9 cellular contexts compared by ENCODE assay signal in the genomic region with DNA sequence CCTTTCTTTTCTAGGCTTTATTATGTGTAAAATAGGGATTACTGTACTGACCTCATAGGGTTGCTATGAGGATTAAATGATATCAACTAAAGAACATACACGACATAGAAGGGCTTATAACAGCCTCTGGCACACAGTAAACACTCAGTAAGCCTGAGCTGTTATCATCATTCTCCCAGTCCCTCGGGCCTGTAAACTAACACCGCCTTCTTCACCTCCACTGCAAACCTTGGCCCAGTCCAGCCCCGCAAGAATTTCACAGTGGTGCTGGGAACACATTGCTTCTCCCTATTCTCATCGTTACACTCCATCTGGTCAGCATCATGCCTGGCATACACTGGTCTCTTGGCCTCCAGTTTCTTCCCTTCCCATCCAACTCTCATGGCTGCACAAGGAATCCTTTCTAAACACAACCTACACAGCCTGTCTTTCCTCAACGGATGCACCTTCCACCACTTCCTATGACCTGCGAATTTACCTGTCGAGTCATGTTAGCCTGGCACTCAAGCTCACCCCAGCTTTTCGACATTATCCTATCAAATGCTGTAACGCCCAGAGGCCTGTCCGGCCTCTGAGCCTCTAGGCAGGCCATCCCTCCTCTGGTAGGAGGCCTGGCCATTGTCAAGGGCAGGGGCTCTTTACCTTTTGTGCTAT.
DNase-seq lines count a peak whose midpoint lies in the region; ATAC-seq, FAIRE-seq and TF ChIP-seq lines count a peak whose summit lies in the region.
"Had no signal": no experiment of that assay in that cellular context is flagged by ENCODE, and none has a peak within 500 bp of the region (broad histone marks: within the 10 kb centered on the region; RNA-seq: fewer than 3 reads in every experiment).

No MANE protein-coding gene starts in this region.

- H3K4me1 Mint-ChIP-seq in H9 (peaks cover 5 to 11% of the 10 kb centered on the region in 2 experiments; a peak in 1 of 4 replicates), mesothelial cell of epicardium (peaks cover 35% of the 10 kb centered on the region)

- no peak overlapping the region; the same call in 1 of the 2 replicates for H3K14ac ChIP-seq in H9 (ENCODE audit: insufficient read depth, low read length)

- H4K91ac ChIP-seq in H9 (ENCODE audit: insufficient read length, low read depth, low read length) = no peak overlapping the region

- no peak overlapping the region for H2BK15ac ChIP-seq in H9 (ENCODE audit: low read depth, low read length)

- no peak overlapping the region for H2AFZ ChIP-seq in H9 (ENCODE audit: low read length)

- no peak overlapping the region for H4K5ac ChIP-seq in H9 (ENCODE audit: insufficient read length, low read depth, low read length)

- H3K4me2 ChIP-seq in H9 (ENCODE audit: insufficient read depth, insufficient read length, low read length) = no peak overlapping the region

- H3K23ac ChIP-seq in H9 (ENCODE audit: insufficient read length, low read depth, low read length) = no peak overlapping the region

- no peaks in the 10 kb centered on the region for H3K27me3 Mint-ChIP-seq in H9 (ENCODE audit: low read depth)
- H3K27me3 Mint-ChIP-seq in mesothelial cell of epicardium (ENCODE audit: low read depth) = no peaks in the 10 kb centered on the region

- H2BK20ac ChIP-seq in H9 (ENCODE audit: low read depth, low read length, poor library complexity, severe bottlenecking) = no peak overlapping the region

- H3K9me3 ChIP-seq in H9 (ENCODE audit: control insufficient read depth, low read depth, low read length) (no peaks in the 10 kb centered on the region), prostate gland (no peaks in the 10 kb centered on the region)

- H3K4me3 ChIP-seq in bronchial epithelial cell (ENCODE audit: low read depth, low read length) (no peak overlapping the region), prostate gland (no peak overlapping the region)

- no peak overlapping the region for H3T11ph ChIP-seq in H9 (ENCODE audit: low read length)

- WGBS in H9 (ENCODE audit: extremely low coverage, insufficient read length, low lambda C conversion rate) = no CpG with 5 or more reads among the region's 11 CpGs
- 68% methylated on average over 11 of the region's 11 CpGs for WGBS in prostate gland

- no peak overlapping the region for H2BK5ac ChIP-seq in H9 (ENCODE audit: insufficient read length, low read length)

- H2AK5ac ChIP-seq in H9 (ENCODE audit: insufficient read length, low read length) = no peak overlapping the region

- no peaks in the 10 kb centered on the region; a peak in 1 of 5 replicates for H3K9me3 Mint-ChIP-seq in H9
- no peaks in the 10 kb centered on the region for H3K9me3 Mint-ChIP-seq in mesothelial cell of epicardium

- intact Hi-C loops in prostate gland (cut with DNase I) = no loop called here

- TF ChIP-seq CTCF in H9 (conservative IDR thresholded peaks at IDR 0.05) (no peak), bronchial epithelial cell (IDR thresholded peaks at IDR 0.05; ENCODE audit: insufficient read depth, low read length, severe bottlenecking) (no peak), mesothelial cell of epicardium (IDR thresholded peaks at IDR 0.05; ENCODE audit: unreplicated experiment) (no peak), prostate gland (IDR thresholded peaks at IDR 0.05) (no peak)

- DNase-seq in AG08395 (ENCODE audit: low spot score) = peak; percentile 41
- DNase-seq in H9 = no peak
- DNase-seq in bronchial epithelial cell (ENCODE audit: low read depth) = peak; percentile 39
- DNase-seq in mesothelial cell of epicardium (ENCODE audit: low spot score in 2 of 2, unreplicated experiment in 2 of 2) = no peak
- no peak for DNase-seq in prostate gland (ENCODE audit: low spot score)
- DNase-seq in ureter (ENCODE audit: low spot score) = no peak
- DNase-seq: DMS53 had no signal

- H3K36me3 Mint-ChIP-seq in H9 (ENCODE audit: insufficient read depth in 1 of 3, low read depth in 3 of 3) = peaks cover 0 to 2% (median 0%) of the 10 kb centered on the region in 3 experiments; a peak in 2 of 7 replicates
- no peaks in the 10 kb centered on the region for H3K36me3 Mint-ChIP-seq in mesothelial cell of epicardium

- no peak overlapping the region for H3K9ac ChIP-seq in H9 (ENCODE audit: extremely low read depth, insufficient read length, low read length)

- no peak for FAIRE-seq in bronchial epithelial cell (lab: Jason Lieb, UNC)

- H3K27me3 ChIP-seq in H9 (ENCODE audit: insufficient read depth, low read length) (no peaks in the 10 kb centered on the region), bronchial epithelial cell (ENCODE audit: control insufficient read depth, insufficient read depth, low read length) (no peaks in the 10 kb centered on the region), prostate gland (replicated peaks; ENCODE audit: insufficient read depth) (no peaks in the 10 kb centered on the region)

- no peaks in the 10 kb centered on the region for H3K79me2 ChIP-seq in H9 (ENCODE audit: insufficient read depth, low read length)

- no peaks in the 10 kb centered on the region for H4K20me1 ChIP-seq in H9 (ENCODE audit: control insufficient read depth, insufficient read depth, insufficient read length)

- no peak overlapping the region for H3K4ac ChIP-seq in H9 (ENCODE audit: low read depth, low read length)

- H3K23me2 ChIP-seq in H9 (ENCODE audit: insufficient read length, low read depth, low read length, poor library complexity, severe bottlenecking) = no peaks in the 10 kb centered on the region

- no peak overlapping the region for H4K8ac ChIP-seq in H9 (replicated peaks; ENCODE audit: insufficient read length, low read depth, low read length)

- no peak overlapping the region for H2BK120ac ChIP-seq in H9 (ENCODE audit: low read depth, low read length, poor library complexity, severe bottlenecking)

- H3K4me1 ChIP-seq in H9 (ENCODE audit: insufficient read depth, low read length) = no peaks in the 10 kb centered on the region
- no peaks in the 10 kb centered on the region for H3K4me1 ChIP-seq in prostate gland (replicated peaks)

- TF ChIP-seq POLR2A in prostate gland (IDR thresholded peaks at IDR 0.05) = no peak

- H3K56ac ChIP-seq in H9 (ENCODE audit: insufficient read length, low read depth, low read length) = no peak overlapping the region

- no peak overlapping the region for H3K27ac ChIP-seq in H9 (ENCODE audit: insufficient read length, low read depth, low read length)
- no peak overlapping the region for H3K27ac ChIP-seq in prostate gland

- no peak overlapping the region for H3K18ac ChIP-seq in H9 (ENCODE audit: insufficient read length, low read depth, low read length)

- H3K79me1 ChIP-seq in H9 (ENCODE audit: insufficient read depth, low read depth, low read length, poor library complexity, severe bottlenecking) = no peaks in the 10 kb centered on the region

- no peaks in the 10 kb centered on the region for H3K36me3 ChIP-seq in bronchial epithelial cell (ENCODE audit: control insufficient read depth, insufficient read depth, low read length)
- no peaks in the 10 kb centered on the region for H3K36me3 ChIP-seq in prostate gland

- ATAC-seq in GM19467 (IDR thresholded peaks at IDR 0.05; ENCODE audit: unreplicated experiment) (no peak), HG03342 (IDR thresholded peaks at IDR 0.05; ENCODE audit: unreplicated experiment) (no peak)

- no peak overlapping the region for H3K4me3 Mint-ChIP-seq in H9
- H3K4me3 Mint-ChIP-seq in mesothelial cell of epicardium = no peak overlapping the region

- H3K27ac Mint-ChIP-seq in H9 (peak overlapping the region; percentile 0 to 11 (median 0); a peak in 4 of 7 replicates), mesothelial cell of epicardium (peak overlapping the region; percentile 59)

- H2BK12ac ChIP-seq in H9 (ENCODE audit: insufficient read length, low read depth, low read length) = no peak overlapping the region

Comparison
In these comparisons a context has a peak if more than half of its experiments do, and no peak if none do; other contexts are left out.
1. DNase-seq: peak in AG08395 (single experiment) and bronchial epithelial cell (single experiment); none in H9 (single experiment), mesothelial cell of epicardium (0 of 2), prostate gland (single experiment) and ureter (single experiment).